Comparison of ENCODE assay signal across 1 cellular context in the genomic region with DNA sequence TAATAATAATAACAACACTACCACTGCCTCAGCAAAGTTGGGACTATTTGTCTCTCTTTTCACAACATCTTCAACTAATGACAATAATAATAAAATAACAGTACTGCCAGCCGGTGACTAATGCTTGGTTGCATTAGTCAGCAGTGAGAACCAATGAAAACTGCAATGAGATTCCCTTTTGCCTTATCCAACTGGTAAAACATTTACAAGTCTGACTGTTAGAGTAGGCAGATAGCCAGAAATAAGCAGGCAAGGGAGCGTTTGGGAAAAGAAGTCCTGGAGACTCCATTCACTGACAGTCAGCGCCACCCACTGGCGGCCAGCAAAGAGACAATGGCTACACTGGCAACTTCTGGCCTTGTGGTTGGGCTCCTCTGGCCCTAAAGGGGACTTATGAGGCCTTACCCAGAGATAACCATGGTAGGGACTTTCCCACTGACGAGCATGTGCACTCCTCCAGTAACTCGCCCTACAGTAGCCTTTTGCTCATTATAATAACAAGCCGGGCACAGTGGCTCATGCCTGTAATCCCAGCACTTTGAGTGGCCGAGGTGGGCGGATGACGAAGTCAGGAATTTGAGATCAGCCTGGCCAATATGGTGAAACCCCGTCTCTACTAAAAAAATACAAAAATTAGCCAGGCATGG.
TF ChIP-seq lines count a peak whose summit lies in the region.

No MANE protein-coding gene starts in this region.

TF ChIP-seq in HEK293, 187 proteins besides CTCF, POLR2A, EP300 and RAD21 (continued from another document and continues in another):
- TF ChIP-seq, protein P1, sequence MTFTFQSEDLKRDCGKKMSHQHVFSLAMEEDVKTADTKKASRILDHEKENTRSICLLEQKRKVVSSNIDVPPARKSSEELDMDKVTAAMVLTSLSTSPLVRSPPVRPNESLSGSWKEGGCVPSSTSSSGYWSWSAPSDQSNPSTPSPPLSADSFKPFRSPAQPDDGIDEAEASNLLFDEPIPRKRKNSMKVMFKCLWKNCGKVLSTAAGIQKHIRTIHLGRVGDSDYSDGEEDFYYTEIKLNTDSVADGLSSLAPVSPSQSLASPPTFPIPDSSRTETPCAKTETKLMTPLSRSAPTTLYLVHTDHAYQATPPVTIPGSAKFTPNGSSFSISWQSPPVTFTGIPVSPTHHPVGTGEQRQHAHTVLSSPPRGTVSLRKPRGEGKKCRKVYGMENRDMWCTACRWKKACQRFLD (tag by site-specific recombination; IDR thresholded peaks at IDR 0.05) = no peak
- TF ChIP-seq HOXA7 (CRISPR knock-in tag; IDR thresholded peaks at IDR 0.05; ENCODE audit: borderline replicate concordance) = no peak
- TF ChIP-seq SALL2 (tag by site-specific recombination; IDR thresholded peaks at IDR 0.05; ENCODE audit: borderline replicate concordance) = no peak
- TF ChIP-seq ZNF302 (tag by site-specific recombination; IDR thresholded peaks at IDR 0.05; ENCODE audit: low read depth) = no peak
- no peak for TF ChIP-seq KLF7 (tag by site-specific recombination; IDR thresholded peaks at IDR 0.05; ENCODE audit: borderline replicate concordance)
- TF ChIP-seq ZNF121 (tag by site-specific recombination; IDR thresholded peaks at IDR 0.05) = no peak
- TF ChIP-seq, protein P2, sequence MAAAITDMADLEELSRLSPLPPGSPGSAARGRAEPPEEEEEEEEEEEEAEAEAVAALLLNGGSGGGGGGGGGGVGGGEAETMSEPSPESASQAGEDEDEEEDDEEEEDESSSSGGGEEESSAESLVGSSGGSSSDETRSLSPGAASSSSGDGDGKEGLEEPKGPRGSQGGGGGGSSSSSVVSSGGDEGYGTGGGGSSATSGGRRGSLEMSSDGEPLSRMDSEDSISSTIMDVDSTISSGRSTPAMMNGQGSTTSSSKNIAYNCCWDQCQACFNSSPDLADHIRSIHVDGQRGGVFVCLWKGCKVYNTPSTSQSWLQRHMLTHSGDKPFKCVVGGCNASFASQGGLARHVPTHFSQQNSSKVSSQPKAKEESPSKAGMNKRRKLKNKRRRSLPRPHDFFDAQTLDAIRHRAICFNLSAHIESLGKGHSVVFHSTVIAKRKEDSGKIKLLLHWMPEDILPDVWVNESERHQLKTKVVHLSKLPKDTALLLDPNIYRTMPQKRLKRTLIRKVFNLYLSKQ (tag by site-specific recombination; IDR thresholded peaks at IDR 0.05; ENCODE audit: borderline replicate concordance) = no peak
- TF ChIP-seq, protein P3, sequence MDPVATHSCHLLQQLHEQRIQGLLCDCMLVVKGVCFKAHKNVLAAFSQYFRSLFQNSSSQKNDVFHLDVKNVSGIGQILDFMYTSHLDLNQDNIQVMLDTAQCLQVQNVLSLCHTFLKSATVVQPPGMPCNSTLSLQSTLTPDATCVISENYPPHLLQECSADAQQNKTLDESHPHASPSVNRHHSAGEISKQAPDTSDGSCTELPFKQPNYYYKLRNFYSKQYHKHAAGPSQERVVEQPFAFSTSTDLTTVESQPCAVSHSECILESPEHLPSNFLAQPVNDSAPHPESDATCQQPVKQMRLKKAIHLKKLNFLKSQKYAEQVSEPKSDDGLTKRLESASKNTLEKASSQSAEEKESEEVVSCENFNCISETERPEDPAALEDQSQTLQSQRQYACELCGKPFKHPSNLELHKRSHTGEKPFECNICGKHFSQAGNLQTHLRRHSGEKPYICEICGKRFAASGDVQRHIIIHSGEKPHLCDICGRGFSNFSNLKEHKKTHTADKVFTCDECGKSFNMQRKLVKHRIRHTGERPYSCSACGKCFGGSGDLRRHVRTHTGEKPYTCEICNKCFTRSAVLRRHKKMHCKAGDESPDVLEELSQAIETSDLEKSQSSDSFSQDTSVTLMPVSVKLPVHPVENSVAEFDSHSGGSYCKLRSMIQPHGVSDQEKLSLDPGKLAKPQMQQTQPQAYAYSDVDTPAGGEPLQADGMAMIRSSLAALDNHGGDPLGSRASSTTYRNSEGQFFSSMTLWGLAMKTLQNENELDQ (tag by site-specific recombination; IDR thresholded peaks at IDR 0.05; ENCODE audit: low read depth) = no peak
- TF ChIP-seq ZNF112 (tag by site-specific recombination; IDR thresholded peaks at IDR 0.05) = no peak
- TF ChIP-seq, protein P4, sequence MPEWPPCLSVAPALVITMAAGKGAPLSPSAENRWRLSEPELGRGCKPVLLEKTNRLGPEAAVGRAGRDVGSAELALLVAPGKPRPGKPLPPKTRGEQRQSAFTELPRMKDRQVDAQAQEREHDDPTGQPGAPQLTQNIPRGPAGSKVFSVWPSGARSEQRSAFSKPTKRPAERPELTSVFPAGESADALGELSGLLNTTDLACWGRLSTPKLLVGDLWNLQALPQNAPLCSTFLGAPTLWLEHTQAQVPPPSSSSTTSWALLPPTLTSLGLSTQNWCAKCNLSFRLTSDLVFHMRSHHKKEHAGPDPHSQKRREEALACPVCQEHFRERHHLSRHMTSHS (tag by site-specific recombination; IDR thresholded peaks at IDR 0.05) = no peak
- peak; percentile 94 for TF ChIP-seq IKZF3 (tag by site-specific recombination; IDR thresholded peaks at IDR 0.05)
- no peak for TF ChIP-seq KLF1 (tag by site-specific recombination; IDR thresholded peaks at IDR 0.05)
- TF ChIP-seq, protein P5, sequence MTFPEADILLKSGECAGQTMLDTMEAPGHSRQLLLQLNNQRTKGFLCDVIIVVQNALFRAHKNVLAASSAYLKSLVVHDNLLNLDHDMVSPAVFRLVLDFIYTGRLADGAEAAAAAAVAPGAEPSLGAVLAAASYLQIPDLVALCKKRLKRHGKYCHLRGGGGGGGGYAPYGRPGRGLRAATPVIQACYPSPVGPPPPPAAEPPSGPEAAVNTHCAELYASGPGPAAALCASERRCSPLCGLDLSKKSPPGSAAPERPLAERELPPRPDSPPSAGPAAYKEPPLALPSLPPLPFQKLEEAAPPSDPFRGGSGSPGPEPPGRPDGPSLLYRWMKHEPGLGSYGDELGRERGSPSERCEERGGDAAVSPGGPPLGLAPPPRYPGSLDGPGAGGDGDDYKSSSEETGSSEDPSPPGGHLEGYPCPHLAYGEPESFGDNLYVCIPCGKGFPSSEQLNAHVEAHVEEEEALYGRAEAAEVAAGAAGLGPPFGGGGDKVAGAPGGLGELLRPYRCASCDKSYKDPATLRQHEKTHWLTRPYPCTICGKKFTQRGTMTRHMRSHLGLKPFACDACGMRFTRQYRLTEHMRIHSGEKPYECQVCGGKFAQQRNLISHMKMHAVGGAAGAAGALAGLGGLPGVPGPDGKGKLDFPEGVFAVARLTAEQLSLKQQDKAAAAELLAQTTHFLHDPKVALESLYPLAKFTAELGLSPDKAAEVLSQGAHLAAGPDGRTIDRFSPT (tag by site-specific recombination; IDR thresholded peaks at IDR 0.05) = no peak
- TF ChIP-seq ZNF664 (tag by site-specific recombination; IDR thresholded peaks at IDR 0.05) = 0 out of 2 replicates have a peak, but pooled peaks have one; percentile 9
- TF ChIP-seq ZNF558 (tag by site-specific recombination; IDR thresholded peaks at IDR 0.05) = 0 out of 2 replicates have a peak, but pooled peaks have one; percentile 15
- TF ChIP-seq ZNF707 (tag by site-specific recombination; IDR thresholded peaks at IDR 0.05) = no peak
- peak; percentile 62 for TF ChIP-seq ZFHX2 (tag by site-specific recombination; conservative IDR thresholded peaks at IDR 0.05)
- TF ChIP-seq, protein P6, sequence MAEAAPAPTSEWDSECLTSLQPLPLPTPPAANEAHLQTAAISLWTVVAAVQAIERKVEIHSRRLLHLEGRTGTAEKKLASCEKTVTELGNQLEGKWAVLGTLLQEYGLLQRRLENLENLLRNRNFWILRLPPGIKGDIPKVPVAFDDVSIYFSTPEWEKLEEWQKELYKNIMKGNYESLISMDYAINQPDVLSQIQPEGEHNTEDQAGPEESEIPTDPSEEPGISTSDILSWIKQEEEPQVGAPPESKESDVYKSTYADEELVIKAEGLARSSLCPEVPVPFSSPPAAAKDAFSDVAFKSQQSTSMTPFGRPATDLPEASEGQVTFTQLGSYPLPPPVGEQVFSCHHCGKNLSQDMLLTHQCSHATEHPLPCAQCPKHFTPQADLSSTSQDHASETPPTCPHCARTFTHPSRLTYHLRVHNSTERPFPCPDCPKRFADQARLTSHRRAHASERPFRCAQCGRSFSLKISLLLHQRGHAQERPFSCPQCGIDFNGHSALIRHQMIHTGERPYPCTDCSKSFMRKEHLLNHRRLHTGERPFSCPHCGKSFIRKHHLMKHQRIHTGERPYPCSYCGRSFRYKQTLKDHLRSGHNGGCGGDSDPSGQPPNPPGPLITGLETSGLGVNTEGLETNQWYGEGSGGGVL (tag by site-specific recombination; IDR thresholded peaks at IDR 0.05) = no peak
- peak; percentile 91 for TF ChIP-seq PRDM1 (tag by site-specific recombination; IDR thresholded peaks at IDR 0.05)
- TF ChIP-seq TRIM28 (IDR thresholded peaks at IDR 0.05; ENCODE audit: borderline replicate concordance, low read length) = no peak
- no peak for TF ChIP-seq ZNF514 (tag by site-specific recombination; IDR thresholded peaks at IDR 0.05)
- peak; percentile 55; the same call in 1 of the 2 replicates for TF ChIP-seq ZNF629 (tag by site-specific recombination; IDR thresholded peaks at IDR 0.05)
- TF ChIP-seq, protein P7, sequence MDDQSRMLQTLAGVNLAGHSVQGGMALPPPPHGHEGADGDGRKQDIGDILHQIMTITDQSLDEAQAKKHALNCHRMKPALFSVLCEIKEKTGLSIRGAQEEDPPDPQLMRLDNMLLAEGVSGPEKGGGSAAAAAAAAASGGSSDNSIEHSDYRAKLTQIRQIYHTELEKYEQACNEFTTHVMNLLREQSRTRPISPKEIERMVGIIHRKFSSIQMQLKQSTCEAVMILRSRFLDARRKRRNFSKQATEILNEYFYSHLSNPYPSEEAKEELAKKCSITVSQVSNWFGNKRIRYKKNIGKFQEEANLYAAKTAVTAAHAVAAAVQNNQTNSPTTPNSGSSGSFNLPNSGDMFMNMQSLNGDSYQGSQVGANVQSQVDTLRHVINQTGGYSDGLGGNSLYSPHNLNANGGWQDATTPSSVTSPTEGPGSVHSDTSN (CRISPR knock-in tag; IDR thresholded peaks at IDR 0.05) = no peak
- no peak for TF ChIP-seq OVOL3 (tag by site-specific recombination; IDR thresholded peaks at IDR 0.05)
- TF ChIP-seq ZNF184 (tag by site-specific recombination; IDR thresholded peaks at IDR 0.05) = no peak
- no peak for TF ChIP-seq ZNF677 (tag by site-specific recombination; IDR thresholded peaks at IDR 0.05)
- no peak for TF ChIP-seq ZNF221 (tag by site-specific recombination; IDR thresholded peaks at IDR 0.05; ENCODE audit: borderline replicate concordance)
- no peak for TF ChIP-seq ZNF560 (tag by site-specific recombination; IDR thresholded peaks at IDR 0.05; ENCODE audit: borderline replicate concordance)
- TF ChIP-seq ZNF548 (tag by site-specific recombination; IDR thresholded peaks at IDR 0.05) = no peak
- TF ChIP-seq ZNF140 (tag by site-specific recombination; IDR thresholded peaks at IDR 0.05) = no peak
- peak; percentile 69; the same call in 1 of the 2 replicates for TF ChIP-seq ZSCAN30 (tag by site-specific recombination; IDR thresholded peaks at IDR 0.05)
- TF ChIP-seq ZNF350 (tag by site-specific recombination; IDR thresholded peaks at IDR 0.05) = no peak
- TF ChIP-seq ZNF366 (tag by site-specific recombination; conservative IDR thresholded peaks at IDR 0.05) = peak; percentile 76
- no peak for TF ChIP-seq KLF9 (tag by site-specific recombination; IDR thresholded peaks at IDR 0.05; ENCODE audit: low read depth)
- no peak for TF ChIP-seq ZNF624 (tag by site-specific recombination; IDR thresholded peaks at IDR 0.05)
- TF ChIP-seq, protein P8, sequence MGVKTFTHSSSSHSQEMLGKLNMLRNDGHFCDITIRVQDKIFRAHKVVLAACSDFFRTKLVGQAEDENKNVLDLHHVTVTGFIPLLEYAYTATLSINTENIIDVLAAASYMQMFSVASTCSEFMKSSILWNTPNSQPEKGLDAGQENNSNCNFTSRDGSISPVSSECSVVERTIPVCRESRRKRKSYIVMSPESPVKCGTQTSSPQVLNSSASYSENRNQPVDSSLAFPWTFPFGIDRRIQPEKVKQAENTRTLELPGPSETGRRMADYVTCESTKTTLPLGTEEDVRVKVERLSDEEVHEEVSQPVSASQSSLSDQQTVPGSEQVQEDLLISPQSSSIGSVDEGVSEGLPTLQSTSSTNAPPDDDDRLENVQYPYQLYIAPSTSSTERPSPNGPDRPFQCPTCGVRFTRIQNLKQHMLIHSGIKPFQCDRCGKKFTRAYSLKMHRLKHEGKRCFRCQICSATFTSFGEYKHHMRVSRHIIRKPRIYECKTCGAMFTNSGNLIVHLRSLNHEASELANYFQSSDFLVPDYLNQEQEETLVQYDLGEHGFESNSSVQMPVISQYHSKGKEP (tag by site-specific recombination; IDR thresholded peaks at IDR 0.05) = no peak
- no peak for TF ChIP-seq KLF10 (tag by site-specific recombination; IDR thresholded peaks at IDR 0.05)
- no peak for TF ChIP-seq ZNF157 (tag by site-specific recombination; IDR thresholded peaks at IDR 0.05)
- TF ChIP-seq ZNF843 (tag by site-specific recombination; IDR thresholded peaks at IDR 0.05) = no peak
- TF ChIP-seq ZNF416 (tag by site-specific recombination; IDR thresholded peaks at IDR 0.05) = no peak
- no peak for TF ChIP-seq ZNF16 (tag by site-specific recombination; IDR thresholded peaks at IDR 0.05; ENCODE audit: low read depth)
- TF ChIP-seq ZNF544 (tag by site-specific recombination; IDR thresholded peaks at IDR 0.05) = no peak
- TF ChIP-seq, protein P9, sequence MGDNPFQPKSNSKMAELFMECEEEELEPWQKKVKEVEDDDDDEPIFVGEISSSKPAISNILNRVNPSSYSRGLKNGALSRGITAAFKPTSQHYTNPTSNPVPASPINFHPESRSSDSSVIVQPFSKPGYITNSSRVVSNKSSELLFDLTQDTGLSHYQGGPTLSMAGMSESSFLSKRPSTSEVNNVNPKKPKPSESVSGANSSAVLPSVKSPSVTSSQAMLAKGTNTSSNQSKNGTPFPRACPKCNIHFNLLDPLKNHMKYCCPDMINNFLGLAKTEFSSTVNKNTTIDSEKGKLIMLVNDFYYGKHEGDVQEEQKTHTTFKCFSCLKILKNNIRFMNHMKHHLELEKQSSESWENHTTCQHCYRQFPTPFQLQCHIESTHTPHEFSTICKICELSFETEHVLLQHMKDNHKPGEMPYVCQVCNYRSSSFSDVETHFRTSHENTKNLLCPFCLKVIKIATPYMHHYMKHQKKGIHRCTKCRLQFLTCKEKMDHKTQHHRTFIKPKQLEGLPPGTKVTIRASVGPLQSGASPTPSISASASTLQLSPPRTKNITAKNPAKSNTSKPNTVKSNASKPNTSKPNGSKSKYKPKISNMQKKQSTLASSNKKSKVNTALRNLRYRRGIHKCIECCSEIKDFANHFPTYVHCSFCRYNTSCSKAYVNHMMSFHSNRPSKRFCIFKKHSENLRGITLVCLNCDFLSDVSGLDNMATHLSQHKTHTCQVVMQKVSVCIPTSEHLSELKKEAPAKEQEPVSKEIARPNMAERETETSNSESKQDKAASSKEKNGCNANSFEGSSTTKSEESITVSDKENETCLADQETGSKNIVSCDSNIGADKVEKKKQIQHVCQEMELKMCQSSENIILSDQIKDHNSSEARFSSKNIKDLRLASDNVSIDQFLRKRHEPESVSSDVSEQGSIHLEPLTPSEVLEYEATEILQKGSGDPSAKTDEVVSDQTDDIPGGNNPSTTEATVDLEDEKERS (tag by site-specific recombination; IDR thresholded peaks at IDR 0.05) = no peak
- TF ChIP-seq, protein P10, sequence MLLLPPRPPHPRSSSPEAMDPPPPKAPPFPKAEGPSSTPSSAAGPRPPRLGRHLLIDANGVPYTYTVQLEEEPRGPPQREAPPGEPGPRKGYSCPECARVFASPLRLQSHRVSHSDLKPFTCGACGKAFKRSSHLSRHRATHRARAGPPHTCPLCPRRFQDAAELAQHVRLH (tag by site-specific recombination; IDR thresholded peaks at IDR 0.05) = no peak
